8 cellular contexts compared by ENCODE assay signal in the genomic region with DNA sequence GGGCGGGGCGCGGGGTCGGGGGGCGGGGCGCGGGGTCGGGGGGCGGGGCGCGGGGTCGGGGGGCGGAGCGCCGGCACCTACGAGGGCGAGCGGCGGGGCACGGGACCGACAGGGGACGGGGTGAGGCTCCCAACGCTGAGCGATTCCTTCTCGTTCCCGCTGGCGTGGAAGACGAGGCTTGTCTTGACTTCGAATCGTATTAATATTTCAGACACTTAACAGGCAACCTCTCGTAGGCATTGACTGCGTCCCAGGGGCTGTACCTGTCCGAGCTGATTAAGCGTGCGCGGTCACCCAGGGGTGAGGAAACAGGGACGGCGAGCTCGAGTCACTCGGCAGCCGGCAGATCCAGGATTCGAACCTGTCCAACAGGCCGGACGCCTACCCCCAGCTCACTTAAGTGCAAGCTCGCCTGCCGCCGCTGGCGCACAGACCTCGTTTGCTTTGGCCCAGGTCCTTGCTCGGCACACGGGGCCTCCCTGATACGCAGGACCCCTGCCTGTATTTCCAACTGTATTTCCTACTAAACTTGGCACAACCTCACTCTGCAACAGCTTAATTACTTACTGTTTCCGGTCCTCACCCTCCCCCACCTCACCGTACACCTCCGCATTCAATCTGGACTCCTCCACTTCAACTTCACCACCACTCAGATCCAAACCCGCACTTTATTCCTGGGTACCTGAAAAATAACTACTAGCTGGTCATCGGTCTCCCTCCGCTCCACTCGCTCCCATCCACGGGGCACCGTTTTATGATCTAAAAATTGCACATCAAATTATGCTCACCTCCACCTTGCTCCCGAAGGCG. TPM values are rescaled to one million over a fixed set of nuclear protein-coding genes. Genes with fewer than 3 reads are reported as not detected.
DNase-seq lines count a peak whose midpoint lies in the region; ATAC-seq and TF ChIP-seq lines count a peak whose summit lies in the region.

No MANE protein-coding gene starts in this region.

- H3K36me3 ChIP-seq in HUES6 (ENCODE audit: control insufficient read depth, insufficient read depth, low read length) (peaks cover 10% of the 10 kb centered on the region), SK-N-SH (replicated peaks in 1 of 2; ENCODE audit: control insufficient read depth in 1 of 2, insufficient read depth in 2 of 2, low read length in 1 of 2) (peaks cover 9% of the 10 kb centered on the region in 2 experiments), colonic mucosa (no peaks in the 10 kb centered on the region), right lobe of liver (peaks cover 0 to 4% (median 2%) of the 10 kb centered on the region in 4 donors)

- POLR2A ChIA-PET in SK-N-SH (lab: Yijun Ruan, JAX), result interaction anchor here (0.6 kb wide), 1 partner anchor 30 kb away, joined by 3 read pairs; no protein-coding TSS in a partner anchor

- H3K79me2 ChIP-seq in SK-N-SH (ENCODE audit: insufficient read depth), result peaks cover 36% of the 10 kb centered on the region

- TF ChIP-seq EP300 in SK-N-SH (IDR thresholded peaks at IDR 0.05; ENCODE audit: borderline replicate concordance in 1 of 2, low read depth in 1 of 2, low read length in 1 of 2), result no peak

- H3K27me3 ChIP-seq in HUES6 (ENCODE audit: control insufficient read depth, insufficient read depth, low read length), result no peaks in the 10 kb centered on the region
- H3K27me3 ChIP-seq in SK-N-SH (ENCODE audit: insufficient read depth), result no peaks in the 10 kb centered on the region
- H3K27me3 ChIP-seq in colonic mucosa, result no peaks in the 10 kb centered on the region
- no peaks in the 10 kb centered on the region for H3K27me3 ChIP-seq in right lobe of liver

- peaks cover 36% of the 10 kb centered on the region for H4K20me1 ChIP-seq in SK-N-SH (ENCODE audit: insufficient read depth)

- WGBS in SK-N-SH (ENCODE audit: low lambda C conversion rate), result 51% methylated on average over 28 of the region's 63 CpGs
- WGBS in right lobe of liver (ENCODE audit: insufficient coverage, low coverage, low lambda C conversion rate, missing lambda C conversion rate), result 57% methylated on average over 13 of the region's 63 CpGs

- H2AFZ ChIP-seq in SK-N-SH (ENCODE audit: low read depth), result peak overlapping the region; percentile 99; the same call in 1 of the 2 replicates

- peak overlapping the region; percentile 67 for H3K27ac ChIP-seq in HUES6 (ENCODE audit: low read depth, low read length)
- H3K27ac ChIP-seq in SK-N-SH (ENCODE audit: low read depth in 2 of 2, low read length in 1 of 2), result peak overlapping the region in 1 of 2 experiments; percentile 69; a peak in 3 of 4 replicates
- H3K27ac ChIP-seq in colonic mucosa, result peak overlapping the region; percentile 66
- peak overlapping the region; percentile 80 to 88 (median 80) for H3K27ac ChIP-seq in right lobe of liver
- peak overlapping the region; percentile 72 for H3K27ac ChIP-seq in substantia nigra (ENCODE audit: low read depth, low read length, poor library complexity, severe bottlenecking)

- intact Hi-C loops in colonic mucosa (cut with DNase I), result no loop called here
- intact Hi-C loops in right lobe of liver (cut with DNase I), result no loop called here

- H3F3A ChIP-seq in SK-N-SH (replicated peaks; ENCODE audit: insufficient read depth), result peaks cover 6% of the 10 kb centered on the region

- TF ChIP-seq RAD21 in SK-N-SH (IDR thresholded peaks at IDR 0.05; ENCODE audit: low read length), result no peak

- H3K4me2 ChIP-seq in SK-N-SH, result peak overlapping the region; percentile 66; the same call in 1 of the 2 replicates

- TF ChIP-seq CTCF in SK-N-SH (IDR thresholded peaks at IDR 0.05) (no peak), colonic mucosa (IDR thresholded peaks at IDR 0.05) (no peak), right lobe of liver (IDR thresholded peaks at IDR 0.05) (no peak)

- H3K9me2 ChIP-seq in SK-N-SH, result no peaks in the 10 kb centered on the region

- ATAC-seq in GM21526 (IDR thresholded peaks at IDR 0.05; ENCODE audit: low FRiP score, unreplicated experiment) (peak; percentile 21), right lobe of liver (peak; percentile 43 to 70 (median 56))

- CTCF ChIA-PET in SK-N-SH (lab: Yijun Ruan, JAX), result interaction anchor here (0.7 to 2.6 kb wide), 15 partner anchors 11 to 342 kb away, joined by 3 to 20 read pairs (median 3); no protein-coding TSS in a partner anchor

- H3K9ac ChIP-seq in HUES6 (ENCODE audit: low read length) (peak overlapping the region; percentile 71), SK-N-SH (no peak overlapping the region), colonic mucosa (ENCODE audit: low read depth in 2 of 2, low read length in 2 of 2) (peak overlapping the region; percentile 80 to 89)

- H3K9me3 ChIP-seq in HUES6 (ENCODE audit: control insufficient read depth, insufficient read depth, low read depth, low read length) (no peaks in the 10 kb centered on the region), SK-N-SH (no peaks in the 10 kb centered on the region), colonic mucosa (no peaks in the 10 kb centered on the region), right lobe of liver (no peaks in the 10 kb centered on the region)

- DNase-seq in DMS153 (lab: John Stamatoyannopoulos, UW) (peak; percentile 44), SK-N-SH (no peak), colonic mucosa (peak; percentile 76), right lobe of liver (peak in 2 of 3 donors; percentile 29 to 82), substantia nigra (lab: John Stamatoyannopoulos, UW) (peak in 32 of 49 donors; percentile 47 to 91 (median 74))
- no peak for DNase-seq in stimulated activated CD4-positive, alpha-beta T cell treated with anti-CD3 and anti-CD28 coated beads, Interleukin-2, amount 100 ng/mL, for 24 hours

- H3K4me3 ChIP-seq in HUES6 (ENCODE audit: low read depth, low read length) (peak overlapping the region; percentile 68), SK-N-SH (ENCODE audit: low read depth in 2 of 2, low read length in 1 of 2) (peak overlapping the region; percentile 56 to 61), colonic mucosa (peak overlapping the region; percentile 56), right lobe of liver (peak overlapping the region; percentile 59 to 73 (median 71))

- TF ChIP-seq POLR2A in right lobe of liver (IDR thresholded peaks at IDR 0.05), result no peak

- H3K4me1 ChIP-seq in HUES6 (ENCODE audit: control insufficient read depth, insufficient read depth, low read length), result peaks cover 30% of the 10 kb centered on the region
- peaks cover 20 to 49% of the 10 kb centered on the region in 2 experiments for H3K4me1 ChIP-seq in SK-N-SH (ENCODE audit: control insufficient read depth in 1 of 2, insufficient read depth in 2 of 2, low read depth in 1 of 2, low read length in 1 of 2)
- peaks cover 18% of the 10 kb centered on the region for H3K4me1 ChIP-seq in colonic mucosa
- H3K4me1 ChIP-seq in right lobe of liver, result peaks cover 0 to 34% (median 13%) of the 10 kb centered on the region in 4 donors

TF ChIP-seq in SK-N-SH, 30 proteins besides CTCF, POLR2A, EP300 and RAD21 (continues in another document):
- TF ChIP-seq MXI1 (IDR thresholded peaks at IDR 0.05; ENCODE audit: low read depth, low read length) (no peak), EZH2phosphoT487 (IDR thresholded peaks at IDR 0.05; ENCODE audit: borderline replicate concordance, low read depth) (no peak), RCOR1 (IDR thresholded peaks at IDR 0.05; ENCODE audit: low read length) (no peak), ELF1 (IDR thresholded peaks at IDR 0.05) (no peak), MEF2A (IDR thresholded peaks at IDR 0.05; ENCODE audit: borderline replicate concordance, low read depth) (no peak), FOXJ3 (CRISPR knock-in tag; IDR thresholded peaks at IDR 0.05) (no peak), GATA2 (CRISPR knock-in tag; IDR thresholded peaks at IDR 0.05) (no peak), JUND (IDR thresholded peaks at IDR 0.05) (no peak)
- TF ChIP-seq, protein P1, sequence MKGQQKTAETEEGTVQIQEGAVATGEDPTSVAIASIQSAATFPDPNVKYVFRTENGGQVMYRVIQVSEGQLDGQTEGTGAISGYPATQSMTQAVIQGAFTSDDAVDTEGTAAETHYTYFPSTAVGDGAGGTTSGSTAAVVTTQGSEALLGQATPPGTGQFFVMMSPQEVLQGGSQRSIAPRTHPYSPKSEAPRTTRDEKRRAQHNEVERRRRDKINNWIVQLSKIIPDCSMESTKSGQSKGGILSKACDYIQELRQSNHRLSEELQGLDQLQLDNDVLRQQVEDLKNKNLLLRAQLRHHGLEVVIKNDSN (IDR thresholded peaks at IDR 0.05; ENCODE audit: borderline replicate concordance, low read depth), result no peak
- TF ChIP-seq, protein P2, sequence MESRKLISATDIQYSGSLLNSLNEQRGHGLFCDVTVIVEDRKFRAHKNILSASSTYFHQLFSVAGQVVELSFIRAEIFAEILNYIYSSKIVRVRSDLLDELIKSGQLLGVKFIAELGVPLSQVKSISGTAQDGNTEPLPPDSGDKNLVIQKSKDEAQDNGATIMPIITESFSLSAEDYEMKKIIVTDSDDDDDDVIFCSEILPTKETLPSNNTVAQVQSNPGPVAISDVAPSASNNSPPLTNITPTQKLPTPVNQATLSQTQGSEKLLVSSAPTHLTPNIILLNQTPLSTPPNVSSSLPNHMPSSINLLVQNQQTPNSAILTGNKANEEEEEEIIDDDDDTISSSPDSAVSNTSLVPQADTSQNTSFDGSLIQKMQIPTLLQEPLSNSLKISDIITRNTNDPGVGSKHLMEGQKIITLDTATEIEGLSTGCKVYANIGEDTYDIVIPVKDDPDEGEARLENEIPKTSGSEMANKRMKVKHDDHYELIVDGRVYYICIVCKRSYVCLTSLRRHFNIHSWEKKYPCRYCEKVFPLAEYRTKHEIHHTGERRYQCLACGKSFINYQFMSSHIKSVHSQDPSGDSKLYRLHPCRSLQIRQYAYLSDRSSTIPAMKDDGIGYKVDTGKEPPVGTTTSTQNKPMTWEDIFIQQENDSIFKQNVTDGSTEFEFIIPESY (IDR thresholded peaks at IDR 0.05; ENCODE audit: borderline replicate concordance, low read depth), result no peak

RNA-seq across cellular contexts. Expression of gene ZXDC, which starts 0.7 kb away (rescaled TPM):
- polyA plus RNA-seq in SK-N-SH (2012; rRNA removed), result 8.5 and 9.1 TPM in 2 replicates
- 4.4 and 6.4 TPM in 2 replicates for polyA plus RNA-seq in SK-N-SH (2012; cell fraction: cytosol; rRNA removed)
- polyA plus RNA-seq in SK-N-SH (2012; cell fraction: nucleus; rRNA removed), result 25.7 and 27.7 TPM in 2 replicates
- total RNA-seq in colonic mucosa, result 10 to 100 TPM; 20.4 to 28.5 TPM
- total RNA-seq in right lobe of liver, result 10 to 100 TPM; 16.4 to 30.2 (median 24.0) TPM

RNA-seq across cellular contexts. Expression of gene UROC1, which starts 41.2 kb away (rescaled TPM):
- not detected in 2 replicates for polyA plus RNA-seq in SK-N-SH (2012; rRNA removed)
- polyA plus RNA-seq in SK-N-SH (2012; cell fraction: cytosol; rRNA removed), result not detected in 2 replicates
- polyA plus RNA-seq in SK-N-SH (2012; cell fraction: nucleus; rRNA removed), result 0.05 TPM in 1 of 2 replicates, not detected in the other
- total RNA-seq in colonic mucosa, result not detected
- total RNA-seq in right lobe of liver, result 100 to 1,000 TPM in 1 of 6 experiments, 10 to 100 TPM in 5; 15.1 to 101 (median 55.8) TPM

RNA-seq across cellular contexts. Expression of gene CHST13, which starts 47.6 kb away (rescaled TPM):
- 0.37 and 0.41 TPM in 2 replicates for polyA plus RNA-seq in SK-N-SH (2012; rRNA removed)
- polyA plus RNA-seq in SK-N-SH (2012; cell fraction: cytosol; rRNA removed), result 0.26 and 0.37 TPM in 2 replicates
- 0.48 and 0.76 TPM in 2 replicates for polyA plus RNA-seq in SK-N-SH (2012; cell fraction: nucleus; rRNA removed)
- 1 to 10 TPM in 1 of 2 donors, under 1 TPM in 1; 0.22 to 1.6 TPM for total RNA-seq in colonic mucosa
- total RNA-seq in right lobe of liver, result 10 to 100 TPM; 23.5 to 48.9 (median 28.2) TPM

Comparison
In these comparisons a context has a peak if more than half of its experiments do, and no peak if none do; other contexts are left out.
1. DNase-seq: peak in DMS153 (single experiment), colonic mucosa (single experiment), right lobe of liver (2 of 3) and substantia nigra (32 of 49); none in SK-N-SH (single experiment) and stimulated activated CD4-positive, alpha-beta T cell treated with anti-CD3 and anti-CD28 coated beads, Interleukin-2, amount 100 ng/mL, for 24 hours (0 of 2).
2. RNA of gene UROC1, which starts 41.2 kb away (total RNA-seq): 15.1 to 101 TPM in right lobe of liver; not detected in colonic mucosa; every median in the first group is over 10 times any median in the second.
3. RNA of gene CHST13, which starts 47.6 kb away (total RNA-seq): 23.5 to 48.9 TPM in right lobe of liver; 0.22 to 1.6 TPM in colonic mucosa; every median in the first group is over 4 times any median in the second.
4. Peak in every context shown above with its lines, with median percentiles within 50 percentile points of each other: H3K4me3 ChIP-seq.